In the genomic region with DNA sequence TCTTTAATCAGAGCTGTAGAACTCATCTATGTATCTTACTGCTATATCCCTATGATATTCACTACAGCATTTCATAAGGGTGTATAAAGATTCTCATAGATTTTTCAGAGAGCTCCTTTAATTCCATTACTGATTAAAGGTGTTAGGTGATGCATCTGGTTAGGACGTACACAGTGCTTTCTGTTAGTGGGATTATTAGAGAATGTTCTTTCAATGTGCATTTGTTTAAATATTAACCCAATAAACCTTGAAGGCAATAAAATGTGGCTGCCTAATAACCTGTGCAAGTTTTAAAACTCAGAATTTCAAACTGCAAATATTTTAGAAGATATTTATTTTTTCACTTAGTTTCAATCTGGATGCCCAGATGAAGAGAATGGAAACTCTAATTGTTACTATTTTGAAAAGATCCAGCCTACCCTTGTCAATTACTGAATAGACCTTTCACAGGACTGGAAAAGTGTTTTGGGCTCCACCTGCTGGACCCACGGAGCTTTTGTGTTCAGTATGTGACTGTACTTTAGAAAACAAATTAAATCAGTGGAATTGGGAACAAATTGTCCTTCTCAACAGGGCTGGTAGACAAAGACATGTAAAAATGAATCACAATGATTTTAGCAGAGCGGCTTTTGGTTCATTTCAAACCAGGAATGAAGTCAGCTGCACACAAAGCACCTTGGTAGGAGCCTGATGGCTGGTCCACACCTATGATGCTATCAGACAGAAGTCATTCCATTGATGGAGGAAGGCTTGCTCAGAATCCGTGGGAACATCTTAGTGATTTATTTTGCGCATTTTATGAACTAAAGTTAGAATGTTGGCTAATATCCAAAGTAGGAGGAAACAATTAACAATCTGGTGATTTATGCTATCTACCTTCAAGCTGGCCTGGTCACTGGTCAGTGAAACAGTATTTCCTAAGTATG, we compare ENCODE assay signal across 9 cellular contexts.
DNase-seq lines count a peak whose midpoint lies in the region; ATAC-seq and TF ChIP-seq lines count a peak whose summit lies in the region.
"Had no signal": no experiment of that assay in that cellular context is flagged by ENCODE, and none has a peak within 500 bp of the region (broad histone marks: within the 10 kb centered on the region; RNA-seq: fewer than 3 reads in every experiment).

No MANE protein-coding gene starts in this region.

- DNase-seq in GM03348 (ENCODE audit: low spot score) (peak; percentile 64), LoVo (ENCODE audit: low spot score) (peak; percentile 24), T follicular helper cell (ENCODE audit: low read depth) (peak; percentile 11), MCF 10A (ENCODE audit: unreplicated experiment) (peak; percentile 83), iris pigment epithelial cell (ENCODE audit: low read depth) (peak; percentile 62), GOT3 (lab: John Stamatoyannopoulos, UW) (no peak)
- peak; percentile 39 for DNase-seq in stimulated activated CD4-positive, alpha-beta T cell treated with anti-CD3 and anti-CD28 coated beads, Interleukin-1b, Interleukin-23, amount 100 ng/mL, for 48 hours

- peak; percentile 85 for TF ChIP-seq CTCF in MCF 10A (IDR thresholded peaks at IDR 0.05; ENCODE audit: unreplicated experiment)

- ATAC-seq in GM21576 (IDR thresholded peaks at IDR 0.05; ENCODE audit: unreplicated experiment): peak; percentile 72

- H3K27me3 Mint-ChIP-seq in MCF 10A (ENCODE audit: insufficient read depth, unreplicated experiment): no peaks in the 10 kb centered on the region
- H3K27me3 Mint-ChIP-seq: central memory CD8-positive, alpha-beta T cell had no signal

- CTCF ChIA-PET in MCF 10A (lab: Yijun Ruan, JAX): interaction anchor here (0.6 to 6.8 kb wide), 52 partner anchors 9 to 1940 kb away, joined by 3 to 175 read pairs (median 4); a partner anchor contains a TSS

- H3K4me3 Mint-ChIP-seq in MCF 10A (ENCODE audit: unreplicated experiment): no peak overlapping the region
- H3K4me3 Mint-ChIP-seq: central memory CD8-positive, alpha-beta T cell had no signal

- POLR2A ChIA-PET in MCF 10A (lab: Yijun Ruan, JAX): interaction anchor here (0.5 to 7.0 kb wide), 15 partner anchors 14 to 1757 kb away, joined by 3 to 107 read pairs (median 3); a partner anchor contains a TSS

- no peaks in the 10 kb centered on the region for H3K9me3 Mint-ChIP-seq in MCF 10A (ENCODE audit: unreplicated experiment)
- H3K9me3 Mint-ChIP-seq: central memory CD8-positive, alpha-beta T cell had no signal

- BruUV-seq in MCF 10A (replicated peaks; lab: Mats Ljungman, UMichigan): no TSS peak

- no peaks in the 10 kb centered on the region for H3K4me1 Mint-ChIP-seq in MCF 10A (ENCODE audit: insufficient read depth, unreplicated experiment)
- H3K4me1 Mint-ChIP-seq: central memory CD8-positive, alpha-beta T cell had no signal

- intact Hi-C loops in MCF 10A (cut with micrococcal nuclease): loop anchor here (1.0 to 5.0 kb wide), 8 partner anchors 15 to 327 kb away; no protein-coding TSS in a partner anchor

- no peak overlapping the region for H3K27ac Mint-ChIP-seq in MCF 10A (ENCODE audit: low read depth, unreplicated experiment)

- peaks cover 23% of the 10 kb centered on the region for H3K36me3 Mint-ChIP-seq in MCF 10A (ENCODE audit: insufficient read depth, unreplicated experiment)
